31 cellular contexts compared by ENCODE assay signal in the genomic region with DNA sequence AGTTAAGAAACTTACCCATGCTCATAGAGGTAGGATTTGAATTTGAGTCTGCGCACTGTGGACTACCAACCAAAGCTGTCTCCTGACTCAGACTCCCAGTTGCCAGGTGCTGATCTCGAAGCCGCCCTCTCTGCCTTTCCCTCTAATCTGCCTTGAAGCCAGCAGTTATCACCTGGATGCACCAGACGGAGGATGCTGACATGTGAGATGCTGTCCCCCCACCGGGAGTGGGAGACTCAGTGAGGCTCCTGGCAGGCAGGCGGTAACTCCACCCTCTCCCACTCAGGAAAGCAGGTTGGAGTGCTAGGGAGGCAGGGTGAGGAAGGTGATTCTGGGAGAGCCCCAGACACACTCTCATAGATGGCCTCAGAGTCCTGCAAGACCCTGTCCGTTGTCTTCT. TPM values are rescaled to one million over a fixed set of nuclear protein-coding genes. Genes with fewer than 3 reads are reported as not detected.
DNase-seq lines count a peak whose midpoint lies in the region; ATAC-seq, FAIRE-seq and TF ChIP-seq lines count a peak whose summit lies in the region.
"Had no signal": no experiment of that assay in that cellular context is flagged by ENCODE, and none has a peak within 500 bp of the region (broad histone marks: within the 10 kb centered on the region; RNA-seq: fewer than 3 reads in every experiment).

No MANE protein-coding gene starts in this region.

- peaks cover 29% of the 10 kb centered on the region for H3K4me1 Mint-ChIP-seq in astrocyte (ENCODE audit: low read depth, unreplicated experiment)

- no peak overlapping the region for H3K4me3 ChIP-seq in astrocyte (ENCODE audit: insufficient read depth, low read depth, low read length)
- no peak overlapping the region for H3K4me3 ChIP-seq in lower lobe of right lung
- no peak overlapping the region for H3K4me3 ChIP-seq in tibial nerve
- H3K4me3 ChIP-seq: HAP-1, MG63, mucosa of descending colon, pancreas, smooth muscle cell had no signal

- no peak overlapping the region for H3K4me3 Mint-ChIP-seq in astrocyte (ENCODE audit: unreplicated experiment)
- H3K4me3 Mint-ChIP-seq: dendritic cell treated with granulocyte-macrophage colony-stimulating factor and Interleukin-4, amounts not matched to agents 40 ng/mL and 50 ng/mL, for 4 days; endodermal cell; type B pancreatic cell had no signal

- H3K27ac ChIP-seq in C4-2B = peak overlapping the region; percentile 66
- H3K27ac ChIP-seq in astrocyte (ENCODE audit: low read depth, low read length) = no peak overlapping the region
- peak overlapping the region; percentile 78 for H3K27ac ChIP-seq in lower lobe of right lung
- H3K27ac ChIP-seq in tibial nerve = peak overlapping the region in 2 of 4 donors; percentile 86 to 89
- H3K27ac ChIP-seq: pancreas had no signal

- H3K79me2 ChIP-seq in astrocyte (ENCODE audit: insufficient read depth, low read length) = no peaks in the 10 kb centered on the region

- no peak for TF ChIP-seq EP300 in tibial nerve (IDR thresholded peaks at IDR 0.05)

- H3K27me3 ChIP-seq in astrocyte (ENCODE audit: insufficient read depth, low read length) (no peaks in the 10 kb centered on the region), lower lobe of right lung (ENCODE audit: low read depth) (no peaks in the 10 kb centered on the region), tibial nerve (no peaks in the 10 kb centered on the region)
- H3K27me3 ChIP-seq: MG63, pancreas had no signal

- no peaks in the 10 kb centered on the region for H3K27me3 Mint-ChIP-seq in astrocyte (ENCODE audit: low read depth, unreplicated experiment)
- H3K27me3 Mint-ChIP-seq: type B pancreatic cell had no signal

- no peak overlapping the region for H3K9ac ChIP-seq in astrocyte (ENCODE audit: low read length)

- H3K27ac Mint-ChIP-seq in astrocyte (ENCODE audit: unreplicated experiment) = peak overlapping the region; percentile 20
- H3K27ac Mint-ChIP-seq: dendritic cell treated with granulocyte-macrophage colony-stimulating factor and Interleukin-4, amounts not matched to agents 40 ng/mL and 50 ng/mL, for 4 days; type B pancreatic cell had no signal

- FAIRE-seq in astrocyte (lab: Jason Lieb, UNC) = no peak
- FAIRE-seq: HTR-8/SVneo, kidney, pancreas had no signal

- H4K20me1 ChIP-seq in astrocyte (ENCODE audit: insufficient read depth, low read length) = no peaks in the 10 kb centered on the region

- intact Hi-C loops in lower lobe of right lung (cut with DNase I) = no loop called here

- no peak overlapping the region for H2AFZ ChIP-seq in astrocyte (ENCODE audit: low read depth, low read length)

- H3K4me1 ChIP-seq in astrocyte (ENCODE audit: insufficient read depth, low read length) = peaks cover 34% of the 10 kb centered on the region
- H3K4me1 ChIP-seq in lower lobe of right lung = peaks cover 36% of the 10 kb centered on the region
- peaks cover 0 to 76% (median 37%) of the 10 kb centered on the region in 4 donors for H3K4me1 ChIP-seq in tibial nerve
- H3K4me1 ChIP-seq: Caco-2, pancreas had no signal

- no peak for TF ChIP-seq CTCF in C4-2B (conservative IDR thresholded peaks at IDR 0.05)
- no peak for TF ChIP-seq CTCF in astrocyte (IDR thresholded peaks at IDR 0.05; ENCODE audit: insufficient read depth, low read depth, low read length)
- no peak for TF ChIP-seq CTCF in lower lobe of right lung (IDR thresholded peaks at IDR 0.05)
- TF ChIP-seq CTCF in tibial nerve (IDR thresholded peaks at IDR 0.05) = no peak

- H3K4me2 ChIP-seq in astrocyte (ENCODE audit: low read length) = no peak overlapping the region
- H3K4me2 ChIP-seq: smooth muscle cell had no signal

- no peak for TF ChIP-seq POLR2A in tibial nerve (IDR thresholded peaks at IDR 0.05)

- H3K36me3 ChIP-seq in astrocyte (ENCODE audit: insufficient read depth, low read length) = no peaks in the 10 kb centered on the region
- no peaks in the 10 kb centered on the region for H3K36me3 ChIP-seq in lower lobe of right lung
- no peaks in the 10 kb centered on the region for H3K36me3 ChIP-seq in tibial nerve
- H3K36me3 ChIP-seq: HAP-1, pancreas had no signal

- H3K36me3 Mint-ChIP-seq in astrocyte (ENCODE audit: low read depth, unreplicated experiment) = no peaks in the 10 kb centered on the region
- H3K36me3 Mint-ChIP-seq: natural killer cell treated with Interleukin-12 subunit alpha and Interleukin-12 subunit beta and Interleukin-15 and Interleukin-18, amount 100 ng/mL, for 72 hours; type B pancreatic cell had no signal

- WGBS in tibial nerve, 2 donors = 78 to 94% methylated on average over 7 of the region's 7 CpGs

- no peak for ATAC-seq in lower lobe of right lung
- no peak for ATAC-seq in GM21423 (IDR thresholded peaks at IDR 0.05; ENCODE audit: unreplicated experiment)
- ATAC-seq: mucosa of descending colon; natural killer cell treated with Interleukin-12 subunit alpha and Interleukin-12 subunit beta and Interleukin-15 and Interleukin-18, amount 100 ng/mL, for 72 hours; pancreas had no signal

- peak; percentile 55 for DNase-seq in NCI-H2171 (lab: John Stamatoyannopoulos, UW)
- no peak for DNase-seq in astrocyte (ENCODE audit: low read depth)
- DNase-seq in lower lobe of right lung = no peak
- no peak for DNase-seq in tibial nerve (ENCODE audit: low spot score in 2 of 2)
- DNase-seq in DMS79 treated with DMSO at 0.1 percent for 48 hours (lab: John Stamatoyannopoulos, UW) = no peak
- DNase-seq: activated CD4-positive, alpha-beta T cell treated with anti-CD3 and anti-CD28 coated beads, Interleukin-2, amount 50 U/mL, for 48 hours; activated effector memory CD4-positive, alpha-beta T cell treated with anti-CD3 and anti-CD28 coated beads, Interleukin-2, amount 50 U/mL, for 16 hours; C1 segment of cervical spinal cord; Caco-2; central memory CD4-positive, alpha-beta T cell; DMS79; endodermal cell; KBM-7; kidney; MG63; mucosa of descending colon; NCI-H2029 treated with DMSO at 0.1 percent for 48 hours; NCI-H446; pancreas; SIG-M5; stimulated activated CD4-positive, alpha-beta T cell treated with anti-CD3 and anti-CD28 coated beads, Interleukin-1b, Interleukin-23, amount 100 ng/mL, for 48 hours; T1000 had no signal

- no peaks in the 10 kb centered on the region for H3K9me3 Mint-ChIP-seq in astrocyte (ENCODE audit: unreplicated experiment)
- H3K9me3 Mint-ChIP-seq: dendritic cell treated with granulocyte-macrophage colony-stimulating factor and Interleukin-4, amounts not matched to agents 40 ng/mL and 50 ng/mL, for 4 days; endodermal cell; natural killer cell treated with Interleukin-12 subunit alpha and Interleukin-12 subunit beta and Interleukin-15 and Interleukin-18, amount 100 ng/mL, for 72 hours; type B pancreatic cell had no signal

- H3K9me3 ChIP-seq in astrocyte (ENCODE audit: insufficient read depth, low read depth, low read length) (no peaks in the 10 kb centered on the region), lower lobe of right lung (no peaks in the 10 kb centered on the region), tibial nerve (no peaks in the 10 kb centered on the region)
- H3K9me3 ChIP-seq: Caco-2, HAP-1, MG63, mucosa of descending colon, pancreas had no signal

RNA-seq across cellular contexts. Expression of gene KIAA1671, which starts 40.4 kb away (rescaled TPM):
- total RNA-seq in astrocyte = 21.7 and 28.4 TPM in 2 replicates
- total RNA-seq in lower lobe of right lung = 40.7 TPM
- 10 to 100 TPM; 30.6 to 52.7 (median 39.9) TPM for total RNA-seq in tibial nerve

RNA-seq across cellular contexts. Expression of gene LHFPL7, which starts 46.5 kb away (rescaled TPM):
- total RNA-seq in astrocyte (not detected in 2 replicates), lower lobe of right lung (not detected), tibial nerve (not detected)
- total RNA-seq: Caco-2; endodermal cell; fibroblast of lung; kidney; natural killer cell treated with Interleukin-12 subunit alpha and Interleukin-12 subunit beta and Interleukin-15 and Interleukin-18, amount 100 ng/mL, for 72 hours; pancreas; smooth muscle cell had no signal
